In the genomic region with DNA sequence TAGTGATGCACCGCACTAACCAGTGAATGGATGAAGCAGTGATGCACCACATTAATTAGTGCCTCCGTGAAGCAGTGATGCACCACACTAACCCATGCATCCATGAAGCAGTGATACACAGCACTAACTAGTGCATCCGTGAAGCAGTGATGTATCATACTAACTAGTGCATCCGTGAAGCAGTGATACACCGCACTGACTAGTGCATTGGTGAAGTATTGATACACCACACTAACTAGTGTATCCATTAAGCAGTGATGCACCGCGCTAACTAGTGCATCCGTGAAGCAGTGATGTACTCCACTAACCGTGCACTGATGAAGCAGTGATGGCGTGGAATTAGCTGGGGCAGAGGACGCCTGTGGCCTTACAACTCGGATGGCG, we compare ENCODE assay signal across 13 cellular contexts.
DNase-seq lines count a peak whose midpoint lies in the region; ATAC-seq, FAIRE-seq and TF ChIP-seq lines count a peak whose summit lies in the region.
"Had no signal": no experiment of that assay in that cellular context is flagged by ENCODE, and none has a peak within 500 bp of the region (broad histone marks: within the 10 kb centered on the region; RNA-seq: fewer than 3 reads in every experiment).

No MANE protein-coding gene starts in this region.

- in situ Hi-C loops in gastrocnemius medialis (cut with MboI; ENCODE audit: low sequenced_read_pairs in 4 of 4), result no loop called here

- no peak overlapping the region for H2BK12ac ChIP-seq in trophoblast cell (ENCODE audit: low read length)

- no peak overlapping the region for H3K4me3 ChIP-seq in CD8-positive, alpha-beta T cell (ENCODE audit: low read depth, low read length)
- H3K4me3 ChIP-seq in esophagus muscularis mucosa, result peak overlapping the region; percentile 54 to 60 (median 56)
- peak overlapping the region; percentile 49 for H3K4me3 ChIP-seq in trophoblast cell (ENCODE audit: low read depth, low read length)
- H3K4me3 ChIP-seq in gastrocnemius medialis, result peak overlapping the region in 2 of 4 donors; percentile 11 to 17

- H3K4ac ChIP-seq in trophoblast cell (ENCODE audit: low read depth, low read length), result no peak overlapping the region

- peaks cover 12% of the 10 kb centered on the region for H3K4me1 Mint-ChIP-seq in CD8-positive, alpha-beta T cell (ENCODE audit: low read depth)
- H3K4me1 Mint-ChIP-seq in stimulated activated naive B cell treated with anti-CD40 and anti-IgM and Interleukin-4, amounts not matched to agents 10 μg/mL and 1 μg/mL and 100 μg/mL, for 72 hours, result peaks cover 0 to 2% of the 10 kb centered on the region in 2 donors

- intact Hi-C loops in CD8-positive, alpha-beta T cell (cut with DNase I, micrococcal nuclease), result no loop called here
- intact Hi-C loops in esophagus muscularis mucosa (cut with DNase I), result no loop called here
- intact Hi-C loops in gastrocnemius medialis (cut with DNase I; ENCODE audit: low total_unique reads), result no loop called here

- ATAC-seq in CD8-positive, alpha-beta T cell, result no peak
- ATAC-seq in gastrocnemius medialis (no peak), GM19328 (IDR thresholded peaks at IDR 0.05; ENCODE audit: unreplicated experiment) (no peak)
- ATAC-seq in stimulated activated naive B cell treated with anti-CD40 and anti-IgM and Interleukin-4, amounts not matched to agents 10 μg/mL and 1 μg/mL and 100 μg/mL, for 72 hours (replicated peaks), result no peak

- peak overlapping the region; percentile 73 for H3K4me3 Mint-ChIP-seq in CD8-positive, alpha-beta T cell
- H3K4me3 Mint-ChIP-seq in stimulated activated naive B cell treated with anti-CD40 and anti-IgM and Interleukin-4, amounts not matched to agents 10 μg/mL and 1 μg/mL and 100 μg/mL, for 72 hours, result no peak overlapping the region

- no peaks in the 10 kb centered on the region for H3K36me3 Mint-ChIP-seq in CD8-positive, alpha-beta T cell
- no peaks in the 10 kb centered on the region for H3K36me3 Mint-ChIP-seq in stimulated activated naive B cell treated with anti-CD40 and anti-IgM and Interleukin-4, amounts not matched to agents 10 μg/mL and 1 μg/mL and 100 μg/mL, for 72 hours

- no peaks in the 10 kb centered on the region for H3K79me2 ChIP-seq in trophoblast cell (ENCODE audit: control insufficient read depth, insufficient read depth, low read length, poor library complexity)

- POLR2A ChIA-PET in CD8-positive, alpha-beta T cell (lab: Charles Lee), result no interaction called here

- H3K4me2 ChIP-seq in trophoblast cell (ENCODE audit: low read length), result peak overlapping the region; percentile 61

- TF ChIP-seq POLR2A in esophagus muscularis mucosa (IDR thresholded peaks at IDR 0.05; ENCODE audit: low read depth) (no peak), gastrocnemius medialis (IDR thresholded peaks at IDR 0.05) (no peak)

- H3K27ac ChIP-seq in CD8-positive, alpha-beta T cell (ENCODE audit: low read depth, low read length), result no peak overlapping the region
- H3K27ac ChIP-seq in esophagus muscularis mucosa (replicated peaks in 1 of 4), result peak overlapping the region in 2 of 4 donors; percentile 23 to 61
- no peak overlapping the region for H3K27ac ChIP-seq in trophoblast cell (ENCODE audit: low read depth, low read length)
- H3K27ac ChIP-seq in gastrocnemius medialis, result no peak overlapping the region

- no peak overlapping the region for H2BK120ac ChIP-seq in trophoblast cell (ENCODE audit: insufficient read depth, low read length, poor library complexity)

- H3K14ac ChIP-seq in trophoblast cell (ENCODE audit: low read length), result no peak overlapping the region

- H2BK5ac ChIP-seq in trophoblast cell (ENCODE audit: low read depth, low read length, poor library complexity), result no peak overlapping the region

- H3K36me3 ChIP-seq in CD8-positive, alpha-beta T cell (ENCODE audit: insufficient read depth, low read length), result no peaks in the 10 kb centered on the region
- H3K36me3 ChIP-seq in esophagus muscularis mucosa (no peaks in the 10 kb centered on the region), trophoblast cell (ENCODE audit: control insufficient read depth in 1 of 2, insufficient read depth in 2 of 2, low read length in 2 of 2) (no peaks in the 10 kb centered on the region), gastrocnemius medialis (no peaks in the 10 kb centered on the region)

- H2AFZ ChIP-seq in trophoblast cell (ENCODE audit: insufficient read depth, low read length, poor library complexity), result no peak overlapping the region

- no peak overlapping the region for H3K23ac ChIP-seq in trophoblast cell (ENCODE audit: low read length)

- H2AK5ac ChIP-seq in trophoblast cell (ENCODE audit: low read length), result no peak overlapping the region

- DNase-seq in CD8-positive, alpha-beta T cell, result no peak
- DNase-seq in HTR-8/SVneo (ENCODE audit: insufficient read length, low spot score) (no peak), esophagus muscularis mucosa (ENCODE audit: extremely low spot score) (no peak), trophoblast cell (no peak), gastrocnemius medialis (no peak)
- DNase-seq in stimulated activated naive B cell treated with anti-CD40 and anti-IgM and Interleukin-4, amounts not matched to agents 10 μg/mL and 1 μg/mL and 100 μg/mL, for 72 hours, result no peak
- no peak for DNase-seq in stimulated activated CD4-positive, alpha-beta T cell treated with anti-CD3 and anti-CD28 coated beads, Interleukin-15, amount 100 ng/mL, for 24 hours
- DNase-seq: effector CD4-positive, alpha-beta T cell; KG1; T-helper 1 cell had no signal

- peaks cover 27% of the 10 kb centered on the region for H3K27me3 Mint-ChIP-seq in CD8-positive, alpha-beta T cell (ENCODE audit: low read depth)
- peaks cover 52 to 70% of the 10 kb centered on the region in 2 donors for H3K27me3 Mint-ChIP-seq in stimulated activated naive B cell treated with anti-CD40 and anti-IgM and Interleukin-4, amounts not matched to agents 10 μg/mL and 1 μg/mL and 100 μg/mL, for 72 hours

- CTCF ChIA-PET in CD8-positive, alpha-beta T cell (lab: Charles Lee), result no interaction called here

- TF ChIP-seq EP300 in esophagus muscularis mucosa (IDR thresholded peaks at IDR 0.05), result no peak

- no peak overlapping the region for H4K91ac ChIP-seq in trophoblast cell (ENCODE audit: low read depth, low read length)

- H4K12ac ChIP-seq in trophoblast cell (ENCODE audit: low read depth, low read length), result no peak overlapping the region

- H3K9me3 Mint-ChIP-seq in CD8-positive, alpha-beta T cell, result no peaks in the 10 kb centered on the region
- no peaks in the 10 kb centered on the region for H3K9me3 Mint-ChIP-seq in stimulated activated naive B cell treated with anti-CD40 and anti-IgM and Interleukin-4, amounts not matched to agents 10 μg/mL and 1 μg/mL and 100 μg/mL, for 72 hours
- H3K9me3 Mint-ChIP-seq: activated T-helper 2 cell treated with anti-CD3 and anti-CD28 coated beads, Interferon-gamma antibody, Interleukin-2, Interleukin-4, amounts not matched to agents 10 μg/mL and 5 μg/mL and 100 μg/mL, durations not matched to agents 14 hours and 24 hours and 36 hours had no signal

- no peak for TF ChIP-seq CTCF in CD8-positive, alpha-beta T cell (IDR thresholded peaks at IDR 0.05)
- TF ChIP-seq CTCF in esophagus muscularis mucosa (IDR thresholded peaks at IDR 0.05) (no peak), gastrocnemius medialis (IDR thresholded peaks at IDR 0.05 in 4 of 5, conservative IDR thresholded peaks at IDR 0.05 in 1 of 5) (no peak)

- FAIRE-seq in HTR-8/SVneo (lab: Jason Lieb, UNC), result peak; percentile 67
- FAIRE-seq: islet of Langerhans had no signal

- H3K79me1 ChIP-seq in trophoblast cell (ENCODE audit: low read length), result peaks cover 5% of the 10 kb centered on the region

- H3K27ac Mint-ChIP-seq in CD8-positive, alpha-beta T cell, result no peak overlapping the region
- no peak overlapping the region for H3K27ac Mint-ChIP-seq in stimulated activated naive B cell treated with anti-CD40 and anti-IgM and Interleukin-4, amounts not matched to agents 10 μg/mL and 1 μg/mL and 100 μg/mL, for 72 hours
- H3K27ac Mint-ChIP-seq: activated T-helper 2 cell treated with anti-CD3 and anti-CD28 coated beads, Interferon-gamma antibody, Interleukin-2, Interleukin-4, amounts not matched to agents 10 μg/mL and 5 μg/mL and 100 μg/mL, durations not matched to agents 14 hours and 24 hours and 36 hours had no signal

- no peaks in the 10 kb centered on the region for H3K27me3 ChIP-seq in CD8-positive, alpha-beta T cell (ENCODE audit: insufficient read depth, low read length)
- H3K27me3 ChIP-seq in esophagus muscularis mucosa (peaks cover 0 to 19% (median 0%) of the 10 kb centered on the region in 4 donors), trophoblast cell (ENCODE audit: insufficient read depth, low read length) (no peaks in the 10 kb centered on the region), gastrocnemius medialis (peaks cover 10 to 28% (median 26%) of the 10 kb centered on the region in 3 donors)

- H3K4me1 ChIP-seq in CD8-positive, alpha-beta T cell (ENCODE audit: insufficient read depth, low read length), result no peaks in the 10 kb centered on the region
- peaks cover 7 to 14% (median 12%) of the 10 kb centered on the region in 4 donors for H3K4me1 ChIP-seq in esophagus muscularis mucosa
- H3K4me1 ChIP-seq in trophoblast cell (ENCODE audit: control insufficient read depth in 1 of 2, insufficient read depth in 2 of 2, low read length in 2 of 2), result peaks cover 16 to 32% of the 10 kb centered on the region in 2 experiments
- H3K4me1 ChIP-seq in gastrocnemius medialis, result peaks cover 0 to 3% of the 10 kb centered on the region in 2 donors

- no peak overlapping the region for H3K9ac ChIP-seq in trophoblast cell (ENCODE audit: low read length)

- H3K18ac ChIP-seq in trophoblast cell (ENCODE audit: low read length), result no peak overlapping the region

- no peaks in the 10 kb centered on the region for H3K9me3 ChIP-seq in CD8-positive, alpha-beta T cell (ENCODE audit: low read length)
- H3K9me3 ChIP-seq in esophagus muscularis mucosa (no peaks in the 10 kb centered on the region), trophoblast cell (ENCODE audit: insufficient read depth, low read depth, low read length) (peaks cover 2% of the 10 kb centered on the region), gastrocnemius medialis (no peaks in the 10 kb centered on the region)

- H4K8ac ChIP-seq in trophoblast cell (ENCODE audit: low read depth, low read length), result no peak overlapping the region

- 44% methylated on average over 13 of the region's 13 CpGs for WGBS in esophagus muscularis mucosa
- WGBS in trophoblast cell (ENCODE audit: extremely low coverage, insufficient coverage, insufficient read length), result no CpG with 5 or more reads among the region's 13 CpGs
